ENCODE assay signal across 11 cellular contexts in the genomic region with DNA sequence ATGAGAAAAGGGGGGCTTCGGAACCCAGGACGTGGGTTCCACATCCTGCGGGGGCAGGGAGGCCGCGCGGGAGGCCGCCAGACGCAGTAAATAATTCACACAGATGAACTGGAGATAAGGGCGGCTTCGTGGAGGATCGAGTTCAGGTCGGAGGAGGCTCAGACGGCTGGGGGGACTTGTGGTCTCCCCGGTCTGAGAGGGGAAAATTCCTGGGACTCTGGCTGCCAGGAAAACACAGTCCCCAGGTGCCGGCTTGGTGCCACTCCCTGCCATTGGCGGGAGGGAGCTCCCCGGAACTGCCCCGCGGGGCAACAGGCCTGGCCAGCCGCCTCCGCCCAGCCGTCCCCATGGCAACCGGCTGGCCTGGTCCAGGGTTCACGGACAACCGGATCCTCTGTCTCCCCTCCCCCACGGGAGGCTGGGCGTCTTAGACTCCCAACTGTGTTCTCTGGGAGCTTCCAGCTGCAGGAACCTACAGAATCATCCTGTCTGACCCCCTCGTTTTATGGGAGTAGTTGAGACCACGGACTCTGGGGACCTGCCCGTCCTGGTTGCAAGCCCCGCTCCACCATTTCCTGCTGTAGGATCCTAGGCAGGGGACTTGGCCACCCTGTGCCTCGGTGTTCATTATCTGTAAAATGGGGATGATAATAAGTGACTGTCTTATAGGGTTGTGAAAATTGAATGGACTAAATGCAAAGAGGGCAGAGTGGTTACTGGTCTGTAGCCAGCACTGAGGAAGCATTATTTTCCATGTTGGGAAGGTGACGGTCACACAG. TPM values are rescaled to one million over a fixed set of nuclear protein-coding genes. Genes with fewer than 3 reads are reported as not detected.
DNase-seq lines count a peak whose midpoint lies in the region; ATAC-seq lines count a peak whose summit lies in the region.
"Had no signal": no experiment of that assay in that cellular context is flagged by ENCODE, and none has a peak within 500 bp of the region (broad histone marks: within the 10 kb centered on the region; RNA-seq: fewer than 3 reads in every experiment).

No MANE protein-coding gene starts in this region.

- ATAC-seq in esophagus mucosa (peak; percentile 27), GM18858 (IDR thresholded peaks at IDR 0.05; ENCODE audit: unreplicated experiment) (no peak), GM18517 (IDR thresholded peaks at IDR 0.05; ENCODE audit: unreplicated experiment) (no peak)

- no peaks in the 10 kb centered on the region for H3K9me3 ChIP-seq in mucosa of rectum (ENCODE audit: control insufficient read depth in 2 of 2, low read length in 2 of 2)

- DNase-seq in COR-L47 (lab: John Stamatoyannopoulos, UW) = peak; percentile 87
- peak; percentile 42 for DNase-seq in NCI-H510A (lab: John Stamatoyannopoulos, UW)
- DNase-seq in activated naive CD8-positive, alpha-beta T cell treated with anti-CD3 and anti-CD28 coated beads for 36 hours = no peak
- no peak for DNase-seq in NCI-H187 treated with DMSO at 0.1 percent for 48 hours (lab: John Stamatoyannopoulos, UW)
- DNase-seq: DND-41, Kasumi-1 had no signal

- peaks cover 94% of the 10 kb centered on the region for H3K27me3 Mint-ChIP-seq in activated naive CD8-positive, alpha-beta T cell treated with anti-CD3 and anti-CD28 coated beads for 36 hours

- H3K36me3 ChIP-seq in mucosa of rectum (ENCODE audit: control insufficient read depth in 2 of 2, insufficient read depth in 2 of 2, low read length in 2 of 2) = no peaks in the 10 kb centered on the region

- no peaks in the 10 kb centered on the region for H3K9me3 Mint-ChIP-seq in activated naive CD8-positive, alpha-beta T cell treated with anti-CD3 and anti-CD28 coated beads for 36 hours

- peaks cover 2 to 6% of the 10 kb centered on the region in 2 donors for H3K27me3 ChIP-seq in mucosa of rectum (ENCODE audit: control insufficient read depth in 2 of 2, insufficient read depth in 2 of 2, low read length in 2 of 2)

- no peaks in the 10 kb centered on the region for H3K36me3 Mint-ChIP-seq in activated naive CD8-positive, alpha-beta T cell treated with anti-CD3 and anti-CD28 coated beads for 36 hours
- H3K36me3 Mint-ChIP-seq: brain had no signal

- no peak overlapping the region for H3K27ac Mint-ChIP-seq in activated naive CD8-positive, alpha-beta T cell treated with anti-CD3 and anti-CD28 coated beads for 36 hours

- H3K4me3 ChIP-seq in mucosa of rectum (ENCODE audit: low read length in 2 of 2) = peak overlapping the region; percentile 58 to 67

- H3K4me3 Mint-ChIP-seq in activated naive CD8-positive, alpha-beta T cell treated with anti-CD3 and anti-CD28 coated beads for 36 hours = no peak overlapping the region

- H3K4me1 Mint-ChIP-seq in activated naive CD8-positive, alpha-beta T cell treated with anti-CD3 and anti-CD28 coated beads for 36 hours = peaks cover 5% of the 10 kb centered on the region

- H3K9ac ChIP-seq in mucosa of rectum (ENCODE audit: low read depth in 1 of 2, low read length in 2 of 2) = peak overlapping the region; percentile 70 to 81

- H3K27ac ChIP-seq in mucosa of rectum (ENCODE audit: low read depth in 2 of 2, low read length in 2 of 2) = peak overlapping the region; percentile 92 to 94

- H3K4me1 ChIP-seq in mucosa of rectum (ENCODE audit: control insufficient read depth in 2 of 2, insufficient read depth in 2 of 2, low read length in 2 of 2) = peaks cover 67 to 70% of the 10 kb centered on the region in 2 donors

RNA-seq across cellular contexts. Expression of gene CAMK2N1, which starts 9.6 kb away (rescaled TPM):
- total RNA-seq in esophagus mucosa = 7.7 TPM
- total RNA-seq in activated naive CD8-positive, alpha-beta T cell treated with anti-CD3 and anti-CD28 coated beads for 36 hours = under 1 TPM; 0.25 to 0.52 TPM

RNA-seq across cellular contexts. Expression of gene MUL1, which starts 31.5 kb away (rescaled TPM):
- 17.1 TPM for total RNA-seq in esophagus mucosa
- total RNA-seq in activated naive CD8-positive, alpha-beta T cell treated with anti-CD3 and anti-CD28 coated beads for 36 hours = 10 to 100 TPM; 19.7 to 20.4 TPM

Comparison
In these comparisons a context has a peak if more than half of its experiments do, and no peak if none do; other contexts are left out.
1. DNase-seq: peak in COR-L47 (single experiment) and NCI-H510A (single experiment); none in activated naive CD8-positive, alpha-beta T cell treated with anti-CD3 and anti-CD28 coated beads for 36 hours (single experiment) and NCI-H187 treated with DMSO at 0.1 percent for 48 hours (single experiment).